ENCODE assay signal across 8 cellular contexts in genomic region chr22:38180841-38181452, GRCh38. TPM values are rescaled to one million over a fixed set of nuclear protein-coding genes. Genes with fewer than 3 reads are reported as not detected.
DNase-seq lines count a peak whose midpoint lies in the region; ATAC-seq, FAIRE-seq and TF ChIP-seq lines count a peak whose summit lies in the region.

No MANE protein-coding gene starts in this region.

- peak in 1 of 4 donors; percentile 77 for TF ChIP-seq EP300 in upper lobe of left lung (IDR thresholded peaks at IDR 0.05)

- peaks cover 6% of the 10 kb centered on the region for H3K4me1 ChIP-seq in colonic mucosa
- H3K4me1 ChIP-seq in mesodermal cell (ENCODE audit: control insufficient read depth, insufficient read depth, low read length, poor library complexity, severe bottlenecking), result peaks cover 13% of the 10 kb centered on the region
- peaks cover 35 to 52% (median 42%) of the 10 kb centered on the region in 4 donors for H3K4me1 ChIP-seq in upper lobe of left lung

- 49 to 59% methylated on average over 11 to 13 of the region's 14 CpGs for WGBS in mesodermal cell (ENCODE audit: insufficient coverage in 2 of 2), 2 experiments
- WGBS in upper lobe of left lung, 2 donors, result 11 to 15% methylated on average over 14 of the region's 14 CpGs

- ATAC-seq in GM19438 (IDR thresholded peaks at IDR 0.05; ENCODE audit: low read depth, unreplicated experiment), result peak; percentile 1
- ATAC-seq in upper lobe of left lung (ENCODE audit: low FRiP score in 2 of 2), result peak; percentile 28 to 52
- ATAC-seq in GM19395 (IDR thresholded peaks at IDR 0.05; ENCODE audit: unreplicated experiment), result no peak

- H4K20me1 ChIP-seq in SU-DHL-6 (ENCODE audit: low read depth, low read length), result no peaks in the 10 kb centered on the region

- peaks cover 9% of the 10 kb centered on the region; the same call in 1 of the 2 replicates for H3F3A ChIP-seq in SU-DHL-6 (ENCODE audit: insufficient read depth)

- no peaks in the 10 kb centered on the region for H3K79me2 ChIP-seq in SU-DHL-6 (ENCODE audit: insufficient read depth, low read length)

- TF ChIP-seq POLR2A in upper lobe of left lung (IDR thresholded peaks at IDR 0.05), result peak in 1 of 4 donors; percentile 83

- H3K9ac ChIP-seq in SU-DHL-6 (ENCODE audit: low read length) (peak overlapping the region; percentile 82), colonic mucosa (ENCODE audit: low read depth in 2 of 2, low read length in 2 of 2) (peak overlapping the region; percentile 80 to 100)

- H3K9me2 ChIP-seq in SU-DHL-6 (replicated peaks; ENCODE audit: insufficient read depth, low read length), result no peaks in the 10 kb centered on the region

- no peak for FAIRE-seq in RCC 7860 (lab: Jason Lieb, UNC)

- intact Hi-C loops in colonic mucosa (cut with DNase I), result no loop called here

- peak overlapping the region; percentile 90 for H3K4me2 ChIP-seq in SU-DHL-6 (ENCODE audit: low read depth, low read length, poor library complexity, severe bottlenecking)

- TF ChIP-seq CTCF in AG04449 (IDR thresholded peaks at IDR 0.05; ENCODE audit: insufficient read depth, low read length, missing control alignments), result no peak
- TF ChIP-seq CTCF in SU-DHL-6 (IDR thresholded peaks at IDR 0.05; ENCODE audit: insufficient read depth, low read length, poor library complexity, severe bottlenecking), result no peak
- no peak for TF ChIP-seq CTCF in colonic mucosa (IDR thresholded peaks at IDR 0.05)
- TF ChIP-seq CTCF in upper lobe of left lung (IDR thresholded peaks at IDR 0.05), result no peak

- DNase-seq in AG04449 (ENCODE audit: low read depth, low spot score), result no peak
- DNase-seq in colonic mucosa, result peak; percentile 83
- peak in 1 of 2 donors; percentile 82 for DNase-seq in upper lobe of left lung
- DNase-seq in RCC 7860 (ENCODE audit: low spot score), result no peak

- peak overlapping the region; percentile 57 for H2AFZ ChIP-seq in SU-DHL-6 (ENCODE audit: low read depth, low read length, severe bottlenecking)

- CTCF ChIA-PET in AG04449 (lab: Yijun Ruan, JAX), result interaction anchor here (2.4 kb wide), 1 partner anchor 66 kb away, joined by 13 read pairs; no protein-coding TSS in a partner anchor

- no peaks in the 10 kb centered on the region for H3K9me3 ChIP-seq in SU-DHL-6 (ENCODE audit: insufficient read depth, low read length)
- no peaks in the 10 kb centered on the region for H3K9me3 ChIP-seq in colonic mucosa
- no peaks in the 10 kb centered on the region for H3K9me3 ChIP-seq in mesodermal cell (ENCODE audit: control insufficient read depth, low read length)
- H3K9me3 ChIP-seq in upper lobe of left lung, result no peaks in the 10 kb centered on the region

- POLR2A ChIA-PET in AG04449 (lab: Yijun Ruan, JAX), result interaction anchor here (0.6 kb wide), 1 partner anchor 30 kb away, joined by 3 read pairs; no protein-coding TSS in a partner anchor

- H3K4me3 ChIP-seq in AG04449 (ENCODE audit: low read depth, low read length) (peak overlapping the region; percentile 69), SU-DHL-6 (ENCODE audit: insufficient read depth, low read length, poor library complexity, severe bottlenecking) (peak overlapping the region; percentile 75), colonic mucosa (peak overlapping the region; percentile 39), mesodermal cell (ENCODE audit: extremely low read depth, insufficient read depth, low read length, poor library complexity, severe bottlenecking) (peak overlapping the region; percentile 54), upper lobe of left lung (peak overlapping the region; percentile 47 to 68 (median 58))

- H3K27ac ChIP-seq in SU-DHL-6 (ENCODE audit: low read depth, low read length), result peak overlapping the region; percentile 66
- peak overlapping the region; percentile 81 for H3K27ac ChIP-seq in colonic mucosa
- H3K27ac ChIP-seq in mesodermal cell (ENCODE audit: low read depth, low read length, severe bottlenecking), result peak overlapping the region; percentile 89
- H3K27ac ChIP-seq in upper lobe of left lung, result peak overlapping the region; percentile 90 to 99 (median 94)

- H3K27me3 ChIP-seq in SU-DHL-6 (ENCODE audit: low read length) (no peaks in the 10 kb centered on the region), colonic mucosa (no peaks in the 10 kb centered on the region), upper lobe of left lung (no peaks in the 10 kb centered on the region)

- H3K36me3 ChIP-seq in SU-DHL-6 (ENCODE audit: low read length), result no peaks in the 10 kb centered on the region
- no peaks in the 10 kb centered on the region for H3K36me3 ChIP-seq in colonic mucosa
- no peaks in the 10 kb centered on the region for H3K36me3 ChIP-seq in mesodermal cell (ENCODE audit: control insufficient read depth, insufficient read depth, low read length)
- no peaks in the 10 kb centered on the region for H3K36me3 ChIP-seq in upper lobe of left lung

RNA-seq across cellular contexts. Expression of gene PLA2G6, which starts 0.7 kb away (rescaled TPM):
- total RNA-seq in colonic mucosa (10 to 100 TPM; 24.1 to 38.5 TPM), upper lobe of left lung (100 to 1,000 TPM in 1 of 6 donors, 10 to 100 TPM in 5; 21.1 to 295 (median 47.5) TPM)
- polyA plus RNA-seq in mesodermal cell (2013, experiment 1 of 2), result 17.3 TPM
- 16.0 TPM for polyA plus RNA-seq in mesodermal cell (2013, experiment 2 of 2)

RNA-seq across cellular contexts. Expression of gene MAFF, which starts 20.8 kb away (rescaled TPM):
- total RNA-seq in colonic mucosa, result 10 to 100 TPM in 1 of 2 donors, 1 to 10 TPM in 1; 5.2 to 41.7 TPM
- 18.8 TPM for polyA plus RNA-seq in mesodermal cell (2013, experiment 1 of 2)
- polyA plus RNA-seq in mesodermal cell (2013, experiment 2 of 2), result 14.8 TPM
- total RNA-seq in upper lobe of left lung, result 10 to 100 TPM; 25.1 to 75.7 (median 44.5) TPM
